14 cellular contexts compared by ENCODE assay signal in the genomic region with DNA sequence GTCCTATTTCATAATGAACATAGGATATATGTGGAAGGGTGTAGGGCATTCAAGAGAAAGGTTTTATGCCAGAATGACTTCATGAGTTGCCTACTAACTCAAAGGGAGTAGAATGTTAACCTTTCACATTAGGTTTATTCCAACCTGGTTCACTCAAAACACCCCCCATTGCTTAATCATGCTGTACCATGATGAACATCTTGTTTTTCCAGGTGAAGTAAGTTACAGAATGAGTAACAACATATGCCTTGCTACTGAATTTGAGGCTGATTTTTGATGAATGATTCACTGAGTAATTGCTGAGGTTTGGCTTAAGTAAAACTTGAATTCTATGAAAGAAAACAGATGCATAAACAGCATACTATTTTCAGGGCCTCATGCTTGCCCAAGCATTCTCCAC. TPM values are rescaled to one million over a fixed set of nuclear protein-coding genes. Genes with fewer than 3 reads are reported as not detected.
DNase-seq lines count a peak whose midpoint lies in the region; ATAC-seq, FAIRE-seq and TF ChIP-seq lines count a peak whose summit lies in the region.
"Had no signal": no experiment of that assay in that cellular context is flagged by ENCODE, and none has a peak within 500 bp of the region (broad histone marks: within the 10 kb centered on the region; RNA-seq: fewer than 3 reads in every experiment).

No MANE protein-coding gene starts in this region.

- no peak overlapping the region for H3K4me3 ChIP-seq in skeletal muscle satellite cell (ENCODE audit: low read length)
- H3K4me3 ChIP-seq: sigmoid colon, tibial nerve had no signal

- no peaks in the 10 kb centered on the region for H3K27me3 ChIP-seq in skeletal muscle satellite cell (ENCODE audit: control insufficient read depth, insufficient read depth, low read length)
- H3K27me3 ChIP-seq: brain microvascular endothelial cell, sigmoid colon, tibial nerve had no signal

- H3K27ac ChIP-seq in epithelial cell of prostate: peak overlapping the region; percentile 84
- H3K27ac ChIP-seq: brain microvascular endothelial cell, sigmoid colon, tibial nerve had no signal

- H3K27ac Mint-ChIP-seq in activated CD8-positive, alpha-beta T cell treated with anti-CD3 and anti-CD28 coated beads for 36 hours: no peak overlapping the region
- no peak overlapping the region for H3K27ac Mint-ChIP-seq in activated CD8-positive, alpha-beta T cell treated with anti-CD3 and anti-CD28 coated beads, Interleukin-2, amount 10 ng/mL, durations not matched to agents 7 days and 5 days

- ATAC-seq in activated CD8-positive, alpha-beta T cell treated with anti-CD3 and anti-CD28 coated beads for 36 hours: peak; percentile 64
- ATAC-seq in activated CD8-positive, alpha-beta T cell treated with anti-CD3 and anti-CD28 coated beads, Interleukin-2, amount 10 ng/mL, durations not matched to agents 7 days and 5 days: no peak

- intact Hi-C loops in activated CD8-positive, alpha-beta T cell treated with anti-CD3 and anti-CD28 coated beads for 36 hours (cut with micrococcal nuclease): no loop called here

- no peak for FAIRE-seq in D721Med (lab: Jason Lieb, UNC)
- FAIRE-seq: GM18507 had no signal

- POLR2A ChIA-PET in activated CD8-positive, alpha-beta T cell treated with anti-CD3 and anti-CD28 coated beads for 36 hours (lab: Charles Lee): no interaction called here
- POLR2A ChIA-PET in activated CD8-positive, alpha-beta T cell treated with anti-CD3 and anti-CD28 coated beads, Interleukin-2, amount 10 ng/mL, durations not matched to agents 7 days and 5 days (lab: Charles Lee): no interaction called here

- CTCF ChIA-PET in activated CD8-positive, alpha-beta T cell treated with anti-CD3 and anti-CD28 coated beads for 36 hours (lab: Charles Lee): interaction anchor here (1.0 kb wide), 1 partner anchor 158 kb away, joined by 3 read pairs; no protein-coding TSS in a partner anchor
- CTCF ChIA-PET in activated CD8-positive, alpha-beta T cell treated with anti-CD3 and anti-CD28 coated beads, Interleukin-2, amount 10 ng/mL, durations not matched to agents 7 days and 5 days (lab: Charles Lee): no interaction called here

- H3K4me1 ChIP-seq in skeletal muscle satellite cell (ENCODE audit: control insufficient read depth, insufficient read depth, low read length): peaks cover 60% of the 10 kb centered on the region
- H3K4me1 ChIP-seq: sigmoid colon had no signal

- no peaks in the 10 kb centered on the region for H3K36me3 ChIP-seq in skeletal muscle satellite cell (ENCODE audit: insufficient read depth, low read length)
- H3K36me3 ChIP-seq: brain microvascular endothelial cell, sigmoid colon, tibial nerve had no signal

- no peaks in the 10 kb centered on the region for H3K4me1 Mint-ChIP-seq in activated CD8-positive, alpha-beta T cell treated with anti-CD3 and anti-CD28 coated beads for 36 hours (ENCODE audit: low read depth)
- no peaks in the 10 kb centered on the region for H3K4me1 Mint-ChIP-seq in activated CD8-positive, alpha-beta T cell treated with anti-CD3 and anti-CD28 coated beads, Interleukin-2, amount 10 ng/mL, durations not matched to agents 7 days and 5 days (ENCODE audit: low read depth)

- H3K9me3 ChIP-seq in skeletal muscle satellite cell (replicated peaks; ENCODE audit: low read length): no peaks in the 10 kb centered on the region
- H3K9me3 ChIP-seq: sigmoid colon, tibial nerve had no signal

- H3K27me3 Mint-ChIP-seq in activated CD8-positive, alpha-beta T cell treated with anti-CD3 and anti-CD28 coated beads for 36 hours: peaks cover 5% of the 10 kb centered on the region
- H3K27me3 Mint-ChIP-seq in activated CD8-positive, alpha-beta T cell treated with anti-CD3 and anti-CD28 coated beads, Interleukin-2, amount 10 ng/mL, durations not matched to agents 7 days and 5 days (ENCODE audit: low read depth): no peaks in the 10 kb centered on the region

- no peaks in the 10 kb centered on the region for H3K36me3 Mint-ChIP-seq in activated CD8-positive, alpha-beta T cell treated with anti-CD3 and anti-CD28 coated beads for 36 hours (ENCODE audit: low read depth)
- no peaks in the 10 kb centered on the region for H3K36me3 Mint-ChIP-seq in activated CD8-positive, alpha-beta T cell treated with anti-CD3 and anti-CD28 coated beads, Interleukin-2, amount 10 ng/mL, durations not matched to agents 7 days and 5 days (ENCODE audit: low read depth)

- H3K4me2 ChIP-seq in skeletal muscle satellite cell (ENCODE audit: low read length): peak overlapping the region; percentile 30

- H3K4me3 Mint-ChIP-seq in activated CD8-positive, alpha-beta T cell treated with anti-CD3 and anti-CD28 coated beads for 36 hours: no peak overlapping the region
- no peak overlapping the region for H3K4me3 Mint-ChIP-seq in activated CD8-positive, alpha-beta T cell treated with anti-CD3 and anti-CD28 coated beads, Interleukin-2, amount 10 ng/mL, durations not matched to agents 7 days and 5 days

- DNase-seq in activated CD8-positive, alpha-beta T cell treated with anti-CD3 and anti-CD28 coated beads for 36 hours: no peak
- no peak for DNase-seq in activated CD8-positive, alpha-beta T cell treated with anti-CD3 and anti-CD28 coated beads, Interleukin-2, amount 10 ng/mL, durations not matched to agents 7 days and 5 days
- DNase-seq in LHCN-M2 (ENCODE audit: low read depth) (peak; percentile 77), epithelial cell of prostate (ENCODE audit: low read depth, low spot score) (peak; percentile 96), mesenteric fat pad (ENCODE audit: low spot score) (no peak), D721Med (ENCODE audit: insufficient read length, low spot score) (no peak), NCI-H524 treated with DMSO at 0.1 percent for 48 hours (lab: John Stamatoyannopoulos, UW) (no peak)
- DNase-seq: ACHN, brain microvascular endothelial cell, DND-41, sigmoid colon had no signal

- H3K9ac ChIP-seq in skeletal muscle satellite cell (ENCODE audit: low read depth, low read length): no peak overlapping the region

- no peak for TF ChIP-seq CTCF in activated CD8-positive, alpha-beta T cell treated with anti-CD3 and anti-CD28 coated beads for 36 hours (IDR thresholded peaks at IDR 0.05)
- no peak for TF ChIP-seq CTCF in D721Med (IDR thresholded peaks at IDR 0.05; ENCODE audit: insufficient read depth, missing control alignments)

- H3K9me3 Mint-ChIP-seq in activated CD8-positive, alpha-beta T cell treated with anti-CD3 and anti-CD28 coated beads for 36 hours: no peaks in the 10 kb centered on the region
- H3K9me3 Mint-ChIP-seq in activated CD8-positive, alpha-beta T cell treated with anti-CD3 and anti-CD28 coated beads, Interleukin-2, amount 10 ng/mL, durations not matched to agents 7 days and 5 days (ENCODE audit: insufficient read depth): no peaks in the 10 kb centered on the region

RNA-seq across cellular contexts. Expression of a gene that starts 5.9 kb away (rescaled TPM):
- not detected for total RNA-seq in activated CD8-positive, alpha-beta T cell treated with anti-CD3 and anti-CD28 coated beads for 36 hours
- not detected for total RNA-seq in activated CD8-positive, alpha-beta T cell treated with anti-CD3 and anti-CD28 coated beads, Interleukin-2, amount 10 ng/mL, durations not matched to agents 7 days and 5 days
- total RNA-seq in LHCN-M2 (2014; rRNA removed) (0.13 TPM in 1 of 2 replicates, not detected in the other), mesenteric fat pad (not detected)
- polyA plus RNA-seq in LHCN-M2 (2012): not detected
- under 0.01 TPM in 1 of 2 replicates, not detected in the other for total RNA-seq in skeletal muscle satellite cell (2012; rRNA removed)
- total RNA-seq: sigmoid colon had no signal

RNA-seq across cellular contexts. Expression of a gene that starts 59.8 kb away (rescaled TPM):
- total RNA-seq in activated CD8-positive, alpha-beta T cell treated with anti-CD3 and anti-CD28 coated beads for 36 hours: under 1 TPM; 0.58 to 0.77 TPM
- not detected for total RNA-seq in activated CD8-positive, alpha-beta T cell treated with anti-CD3 and anti-CD28 coated beads, Interleukin-2, amount 10 ng/mL, durations not matched to agents 7 days and 5 days
- 0.06 TPM in 1 of 2 replicates, not detected in the other for total RNA-seq in LHCN-M2 (2014; rRNA removed)
- polyA plus RNA-seq in LHCN-M2 (2012): 0.29 TPM
- 0.22 and 3.5 TPM in 2 replicates for total RNA-seq in skeletal muscle satellite cell (2012; rRNA removed)
- 0.10 TPM for total RNA-seq in mesenteric fat pad

Comparison
In these comparisons a context has a peak if more than half of its experiments do, and no peak if none do; other contexts are left out.
1. DNase-seq: peak in LHCN-M2 (single experiment) and epithelial cell of prostate (single experiment); none in activated CD8-positive, alpha-beta T cell treated with anti-CD3 and anti-CD28 coated beads for 36 hours (single experiment), activated CD8-positive, alpha-beta T cell treated with anti-CD3 and anti-CD28 coated beads, Interleukin-2, amount 10 ng/mL, durations not matched to agents 7 days and 5 days (single experiment), mesenteric fat pad (single experiment), D721Med (single experiment) and NCI-H524 treated with DMSO at 0.1 percent for 48 hours (single experiment).